21 cellular contexts compared by ENCODE assay signal in the genomic region with DNA sequence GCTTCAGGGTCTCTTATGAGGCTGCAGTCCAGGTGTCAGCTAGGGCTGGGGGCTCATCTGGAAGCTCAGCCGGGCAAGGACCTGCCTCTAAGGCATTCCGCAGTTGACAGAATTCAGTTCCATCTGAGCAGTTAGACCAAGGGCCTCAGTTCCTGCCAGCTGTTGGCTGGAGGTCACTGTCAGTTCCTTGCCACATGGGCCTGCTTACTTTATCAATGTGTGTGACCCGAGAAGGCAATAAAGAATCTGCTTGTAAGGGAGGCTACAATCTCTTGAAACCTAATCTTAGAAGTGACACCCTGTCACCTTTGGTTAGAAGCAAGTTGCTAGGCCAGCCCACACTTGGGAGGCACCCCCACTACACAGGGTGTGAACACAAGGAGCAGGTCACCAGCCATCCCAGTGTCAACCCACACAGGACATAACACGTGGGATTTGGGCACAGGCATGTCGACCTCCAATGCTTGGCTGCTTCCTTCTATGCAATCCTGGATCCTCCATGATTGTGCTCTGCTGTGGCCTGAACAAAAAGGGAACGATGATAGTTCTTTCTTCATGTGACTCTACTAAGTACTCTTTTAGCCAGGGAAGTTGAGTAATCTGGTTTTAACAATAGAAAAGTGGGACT. TPM values are rescaled to one million over a fixed set of nuclear protein-coding genes. Genes with fewer than 3 reads are reported as not detected.
DNase-seq lines count a peak whose midpoint lies in the region; ATAC-seq and TF ChIP-seq lines count a peak whose summit lies in the region.
"Had no signal": no experiment of that assay in that cellular context is flagged by ENCODE, and none has a peak within 500 bp of the region (broad histone marks: within the 10 kb centered on the region; RNA-seq: fewer than 3 reads in every experiment).

No MANE protein-coding gene starts in this region.

- peak overlapping the region; percentile 16; the same call in 1 of the 2 replicates for H2AFZ ChIP-seq in OCI-LY7 (ENCODE audit: low read length)
- H2AFZ ChIP-seq: PC-9 had no signal

- peak; percentile 48 for DNase-seq in OCI-LY7 (ENCODE audit: low spot score)
- no peak for DNase-seq in memory B cell (ENCODE audit: low spot score in 2 of 2)
- DNase-seq in thyroid gland = peak; percentile 32 to 61
- DNase-seq in stimulated activated naive CD4-positive, alpha-beta T cell treated with Interleukin-2 at 50 U/mL for 16 hours (lab: John Stamatoyannopoulos, UW) = no peak
- DNase-seq: activated CD4-positive, alpha-beta T cell treated with anti-CD3 and anti-CD28 coated beads, Interleukin-2, amount 10 ng/mL, durations not matched to agents 24 days and 14 days; activated naive CD4-positive, alpha-beta T cell treated with anti-CD3 and anti-CD28 coated beads, Interleukin-2, amount 50 U/mL, for 16 hours; activated T-cell treated with anti-CD3 and anti-CD28 coated beads for 4 hours; body of pancreas; C1 segment of cervical spinal cord; DMS53; NCI-H187 treated with DMSO at 0.1 percent for 48 hours; NCI-H510A; occipital lobe; PC-9; stimulated activated CD4-positive, alpha-beta T cell treated with anti-CD3 and anti-CD28 coated beads, Interleukin-4, amount 100 ng/mL, for 24 hours; stimulated activated CD8-positive, alpha-beta memory T cell treated with anti-CD3 and anti-CD28 coated beads, Interleukin-4, amount 100 ng/mL, for 48 hours; T1000; transverse colon had no signal

- no peak for TF ChIP-seq POLR2A in thyroid gland (IDR thresholded peaks at IDR 0.05)

- H3K4me1 Mint-ChIP-seq in memory B cell = peaks cover 30% of the 10 kb centered on the region

- peaks cover 28% of the 10 kb centered on the region for H3K4me1 ChIP-seq in OCI-LY7 (ENCODE audit: insufficient read depth, low read length, poor library complexity, severe bottlenecking)
- peaks cover 18 to 37% of the 10 kb centered on the region in 2 donors for H3K4me1 ChIP-seq in thyroid gland

- H3K4me2 ChIP-seq in OCI-LY7 (ENCODE audit: low read length) = peak overlapping the region; percentile 7; the same call in 1 of the 2 replicates
- H3K4me2 ChIP-seq: PC-9 had no signal

- H3K9me3 ChIP-seq in OCI-LY7 (ENCODE audit: low read length) (no peaks in the 10 kb centered on the region), thyroid gland (no peaks in the 10 kb centered on the region)
- H3K9me3 ChIP-seq: body of pancreas, transverse colon had no signal

- peak; percentile 32 for ATAC-seq in HG02759 (IDR thresholded peaks at IDR 0.05; ENCODE audit: unreplicated experiment)
- no peak for ATAC-seq in memory B cell (ENCODE audit: low read depth)
- no peak for ATAC-seq in GM18498 (IDR thresholded peaks at IDR 0.05; ENCODE audit: unreplicated experiment)
- no peak for ATAC-seq in GM21381 (IDR thresholded peaks at IDR 0.05; ENCODE audit: unreplicated experiment)
- ATAC-seq: body of pancreas had no signal

- H3K36me3 ChIP-seq in OCI-LY7 (ENCODE audit: insufficient read depth, low read length) (no peaks in the 10 kb centered on the region), thyroid gland (no peaks in the 10 kb centered on the region)
- H3K36me3 ChIP-seq: transverse colon had no signal

- H3K4me3 ChIP-seq in OCI-LY7 (ENCODE audit: low read depth, low read length, poor library complexity, severe bottlenecking) = no peak overlapping the region
- no peak overlapping the region for H3K4me3 ChIP-seq in thyroid gland (replicated peaks in 1 of 3)
- H3K4me3 ChIP-seq: body of pancreas, PC-9, transverse colon had no signal

- POLR2A ChIA-PET in OCI-LY7 (lab: Charles Lee) = interaction anchor here (0.5 to 1.4 kb wide), 2 partner anchors 17 to 218 kb away, joined by 4 to 5 read pairs; no protein-coding TSS in a partner anchor

- H3K9me2 ChIP-seq in OCI-LY7 (ENCODE audit: insufficient read depth, low read length) = no peaks in the 10 kb centered on the region

- intact Hi-C loops in OCI-LY7 (cut with micrococcal nuclease; ENCODE audit: unreplicated experiment) (no loop called here), thyroid gland (cut with DNase I) (loop anchor here (10.0 kb wide), 1 partner anchor 98 kb away; no protein-coding TSS in a partner anchor)

- H3K27me3 Mint-ChIP-seq in memory B cell = no peaks in the 10 kb centered on the region
- H3K27me3 Mint-ChIP-seq: activated CD4-positive, alpha-beta T cell treated with anti-CD3 and anti-CD28 coated beads, Interleukin-2, amount 10 ng/mL, durations not matched to agents 24 days and 14 days had no signal

- H3K27me3 ChIP-seq in thyroid gland = no peaks in the 10 kb centered on the region
- H3K27me3 ChIP-seq: body of pancreas, transverse colon had no signal

- no peak overlapping the region for H3K27ac ChIP-seq in OCI-LY7 (ENCODE audit: low read depth, low read length, poor library complexity, severe bottlenecking)
- no peak overlapping the region for H3K27ac ChIP-seq in thyroid gland
- H3K27ac ChIP-seq: body of pancreas, PC-9, transverse colon had no signal

- BruUV-seq in OCI-LY7 (replicated peaks; lab: Mats Ljungman, UMichigan) = no TSS peak

- no peaks in the 10 kb centered on the region for H3K9me3 Mint-ChIP-seq in memory B cell
- H3K9me3 Mint-ChIP-seq: activated CD4-positive, alpha-beta T cell treated with anti-CD3 and anti-CD28 coated beads, Interleukin-2, amount 10 ng/mL, durations not matched to agents 24 days and 14 days had no signal

- H3K4me3 Mint-ChIP-seq in memory B cell = no peak overlapping the region
- H3K4me3 Mint-ChIP-seq: activated CD4-positive, alpha-beta T cell treated with anti-CD3 and anti-CD28 coated beads, Interleukin-2, amount 10 ng/mL, durations not matched to agents 24 days and 14 days had no signal

- H4K20me1 ChIP-seq in OCI-LY7 (ENCODE audit: insufficient read depth, low read length) = no peaks in the 10 kb centered on the region

- CTCF ChIA-PET in OCI-LY7 (lab: Charles Lee; ENCODE audit: unreplicated experiment) = no interaction called here

- TF ChIP-seq CTCF in OCI-LY7 (conservative IDR thresholded peaks at IDR 0.05; ENCODE audit: low read length) = no peak
- no peak for TF ChIP-seq CTCF in thyroid gland (IDR thresholded peaks at IDR 0.05)

- H3K36me3 Mint-ChIP-seq in memory B cell = no peaks in the 10 kb centered on the region

- no peaks in the 10 kb centered on the region for H3K79me2 ChIP-seq in OCI-LY7 (ENCODE audit: insufficient read depth, low read depth, low read length)

- peak overlapping the region; percentile 32 for H3K27ac Mint-ChIP-seq in memory B cell
- H3K27ac Mint-ChIP-seq: activated CD4-positive, alpha-beta T cell treated with anti-CD3 and anti-CD28 coated beads, Interleukin-2, amount 10 ng/mL, durations not matched to agents 24 days and 14 days had no signal

- 74 to 76% methylated on average over 6 of the region's 6 CpGs for WGBS in thyroid gland, 2 donors

RNA-seq across cellular contexts. Expression of a gene that starts 41.8 kb away (rescaled TPM):
- 1.7 and 2.9 TPM in 2 replicates for total RNA-seq in OCI-LY7 (2014; rRNA removed; shearing (Covaris generic))
- total RNA-seq in OCI-LY7 (2022) (3.3 and 4.1 TPM in 2 replicates), thyroid gland (10 to 100 TPM; 32.0 to 86.3 (median 44.0) TPM)

Comparison
In these comparisons a context has a peak if more than half of its experiments do, and no peak if none do; other contexts are left out.
1. DNase-seq: peak in OCI-LY7 (single experiment) and thyroid gland (2 of 2); none in memory B cell (0 of 2) and stimulated activated naive CD4-positive, alpha-beta T cell treated with Interleukin-2 at 50 U/mL for 16 hours (single experiment).
2. RNA of a gene that starts 41.8 kb away (total RNA-seq): 32.0 to 86.3 TPM in thyroid gland; 1.7 to 4.1 TPM in OCI-LY7; every median in the first group is over 4 times any median in the second.